Comparison of ENCODE assay signal across 1 cellular context in genomic region chr12:49282302-49282701, GRCh38.
A peak's percentile ranks its signal among the peaks of the same experiment; 100 is the strongest.
TF ChIP-seq lines count a peak whose summit lies in the region.

No MANE protein-coding gene starts in this region.

TF ChIP-seq in K562, 482 proteins besides CTCF, POLR2A, EP300 and RAD21:
- TF ChIP-seq KLF1 (tag; IDR thresholded peaks at IDR 0.05) (no peak), GMEB1 (CRISPR knock-in tag; IDR thresholded peaks at IDR 0.05) (no peak), ZNF512 (tag; IDR thresholded peaks at IDR 0.05) (peak; percentile 64), PRDM10 (IDR thresholded peaks at IDR 0.05; ENCODE audit: partially characterized antibody) (peak; percentile 64), PBX2 (CRISPR knock-in tag; IDR thresholded peaks at IDR 0.05; ENCODE audit: low read depth) (no peak), PBX2 (tag; conservative IDR thresholded peaks at IDR 0.05; ENCODE audit: low read depth) (no peak), MTA1 (IDR thresholded peaks at IDR 0.05; ENCODE audit: borderline replicate concordance) (0 out of 2 replicates have a peak, but pooled peaks have one; percentile 20), ZNF589 (CRISPR knock-in tag; IDR thresholded peaks at IDR 0.05; ENCODE audit: low read depth) (no peak), ZNF324 (CRISPR knock-in tag; IDR thresholded peaks at IDR 0.05) (no peak), ASH1L (IDR thresholded peaks at IDR 0.05; ENCODE audit: borderline replicate concordance, low read depth, partially characterized antibody) (no peak), ZBTB26 (CRISPR knock-in tag; IDR thresholded peaks at IDR 0.05) (0 out of 2 replicates have a peak, but pooled peaks have one; percentile 35), FOXK1 (CRISPR knock-in tag; IDR thresholded peaks at IDR 0.05; ENCODE audit: borderline replicate concordance) (no peak), ZEB2 (IDR thresholded peaks at IDR 0.05) (no peak), DMBX1 (CRISPR knock-in tag; IDR thresholded peaks at IDR 0.05; ENCODE audit: borderline replicate concordance) (no peak)
